In the genomic region with DNA sequence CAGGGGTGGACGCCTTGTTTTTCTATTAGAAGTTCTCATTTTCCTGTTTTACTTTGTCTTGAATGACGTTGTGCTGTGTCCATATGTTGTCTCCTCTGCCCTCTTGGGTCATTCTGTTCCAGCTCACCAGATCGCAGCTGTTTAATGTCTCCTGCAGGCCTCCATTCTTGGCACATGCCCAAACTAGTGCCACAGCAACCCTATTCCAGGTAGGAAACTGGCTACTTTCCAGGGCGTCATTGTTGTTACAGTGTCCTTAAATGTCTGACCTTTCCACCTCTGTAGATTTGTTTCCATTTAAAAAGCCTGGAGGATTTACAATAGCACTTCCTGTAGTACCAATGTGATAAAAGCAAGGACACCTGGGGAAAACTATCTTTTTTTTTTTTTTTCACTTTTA, we compare ENCODE assay signal across 1 cellular context.
TF ChIP-seq lines count a peak whose summit lies in the region.

No MANE protein-coding gene starts in this region.

TF ChIP-seq in Ishikawa, 13 proteins besides CTCF, POLR2A, EP300 and RAD21:
- TF ChIP-seq, protein P1, sequence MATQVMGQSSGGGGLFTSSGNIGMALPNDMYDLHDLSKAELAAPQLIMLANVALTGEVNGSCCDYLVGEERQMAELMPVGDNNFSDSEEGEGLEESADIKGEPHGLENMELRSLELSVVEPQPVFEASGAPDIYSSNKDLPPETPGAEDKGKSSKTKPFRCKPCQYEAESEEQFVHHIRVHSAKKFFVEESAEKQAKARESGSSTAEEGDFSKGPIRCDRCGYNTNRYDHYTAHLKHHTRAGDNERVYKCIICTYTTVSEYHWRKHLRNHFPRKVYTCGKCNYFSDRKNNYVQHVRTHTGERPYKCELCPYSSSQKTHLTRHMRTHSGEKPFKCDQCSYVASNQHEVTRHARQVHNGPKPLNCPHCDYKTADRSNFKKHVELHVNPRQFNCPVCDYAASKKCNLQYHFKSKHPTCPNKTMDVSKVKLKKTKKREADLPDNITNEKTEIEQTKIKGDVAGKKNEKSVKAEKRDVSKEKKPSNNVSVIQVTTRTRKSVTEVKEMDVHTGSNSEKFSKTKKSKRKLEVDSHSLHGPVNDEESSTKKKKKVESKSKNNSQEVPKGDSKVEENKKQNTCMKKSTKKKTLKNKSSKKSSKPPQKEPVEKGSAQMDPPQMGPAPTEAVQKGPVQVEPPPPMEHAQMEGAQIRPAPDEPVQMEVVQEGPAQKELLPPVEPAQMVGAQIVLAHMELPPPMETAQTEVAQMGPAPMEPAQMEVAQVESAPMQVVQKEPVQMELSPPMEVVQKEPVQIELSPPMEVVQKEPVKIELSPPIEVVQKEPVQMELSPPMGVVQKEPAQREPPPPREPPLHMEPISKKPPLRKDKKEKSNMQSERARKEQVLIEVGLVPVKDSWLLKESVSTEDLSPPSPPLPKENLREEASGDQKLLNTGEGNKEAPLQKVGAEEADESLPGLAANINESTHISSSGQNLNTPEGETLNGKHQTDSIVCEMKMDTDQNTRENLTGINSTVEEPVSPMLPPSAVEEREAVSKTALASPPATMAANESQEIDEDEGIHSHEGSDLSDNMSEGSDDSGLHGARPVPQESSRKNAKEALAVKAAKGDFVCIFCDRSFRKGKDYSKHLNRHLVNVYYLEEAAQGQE (IDR thresholded peaks at IDR 0.05; ENCODE audit: low read depth), result no peak
- TF ChIP-seq TEAD4 (IDR thresholded peaks at IDR 0.05), result no peak
- TF ChIP-seq NFIC (IDR thresholded peaks at IDR 0.05), result 0 out of 2 replicates have a peak, but pooled peaks have one; percentile 21
- no peak for TF ChIP-seq TCF12 (IDR thresholded peaks at IDR 0.05; ENCODE audit: low read depth)
- TF ChIP-seq CEBPB (IDR thresholded peaks at IDR 0.05), result no peak
- no peak for TF ChIP-seq CREB1 (IDR thresholded peaks at IDR 0.05; ENCODE audit: low read depth)
- no peak for TF ChIP-seq ZBTB7A (IDR thresholded peaks at IDR 0.05; ENCODE audit: low read depth)
